8 cellular contexts compared by ENCODE assay signal in genomic region chr3:52253314-52254260, GRCh38. TPM values are rescaled to one million over a fixed set of nuclear protein-coding genes. Genes with fewer than 3 reads are reported as not detected.
DNase-seq lines count a peak whose midpoint lies in the region; ATAC-seq and TF ChIP-seq lines count a peak whose summit lies in the region.

No MANE protein-coding gene starts in this region.

- peaks cover 66 to 85% of the 10 kb centered on the region in 2 donors for H3K4me1 Mint-ChIP-seq in immature natural killer cell

- peaks cover 15 to 52% (median 37%) of the 10 kb centered on the region in 3 donors for H3K36me3 Mint-ChIP-seq in immature natural killer cell

- peaks cover 30% of the 10 kb centered on the region for H4K20me1 ChIP-seq in OCI-LY3 (ENCODE audit: insufficient read depth, low read length)

- no peak for TF ChIP-seq CTCF in OCI-LY3 (IDR thresholded peaks at IDR 0.05; ENCODE audit: low read depth, low read length)

- H3K9me3 ChIP-seq in OCI-LY3 (ENCODE audit: insufficient read depth, low read length), result no peaks in the 10 kb centered on the region

- H3K9me3 Mint-ChIP-seq in immature natural killer cell, result no peaks in the 10 kb centered on the region

- H3K79me2 ChIP-seq in OCI-LY3 (ENCODE audit: low read length), result peaks cover 36% of the 10 kb centered on the region; the same call in 1 of the 2 replicates

- H3K9ac ChIP-seq in OCI-LY3 (ENCODE audit: low read length), result peak overlapping the region; percentile 29; the same call in 1 of the 2 replicates

- ATAC-seq in GM18502 (IDR thresholded peaks at IDR 0.05; ENCODE audit: poor library complexity, unreplicated experiment) (peak; percentile 87), HG02840 (IDR thresholded peaks at IDR 0.05; ENCODE audit: low FRiP score, unreplicated experiment) (peak; percentile 76)

- peaks cover 21% of the 10 kb centered on the region for H3K4me1 ChIP-seq in OCI-LY3 (ENCODE audit: low read length)

- peak overlapping the region; percentile 92 to 100 (median 100) for H3K27ac Mint-ChIP-seq in immature natural killer cell

- peak overlapping the region; percentile 84 to 93 (median 89) for H3K4me3 Mint-ChIP-seq in immature natural killer cell

- peak overlapping the region; percentile 80 for H3K27ac ChIP-seq in OCI-LY3 (ENCODE audit: low read length)

- peaks cover 9 to 17% (median 14%) of the 10 kb centered on the region in 3 donors for H3K27me3 Mint-ChIP-seq in immature natural killer cell (ENCODE audit: low read depth in 3 of 3)

- H3K27me3 ChIP-seq in OCI-LY3 (ENCODE audit: low read depth, low read length), result no peaks in the 10 kb centered on the region

- peak overlapping the region; percentile 26; the same call in 1 of the 2 replicates for H3K4me3 ChIP-seq in OCI-LY3 (ENCODE audit: low read length)

- DNase-seq in activated T-helper 9 cell treated with anti-CD3 and anti-CD28 coated beads, Interleukin-2, amount 50 U/mL, for 16 hours (ENCODE audit: low read depth), result peak; percentile 73
- DNase-seq in immature natural killer cell, result peak; percentile 89 to 92 (median 91)
- DNase-seq in stimulated activated CD4-positive, alpha-beta T cell treated with anti-CD3 and anti-CD28 coated beads, TNF-alpha, amount 100 ng/mL, for 48 hours (ENCODE audit: low read depth in 3 of 3), result peak; percentile 52 to 80 (median 72)
- no peak for DNase-seq in DMS114 treated with DMSO at 0.1 percent for 48 hours (lab: John Stamatoyannopoulos, UW; ENCODE audit: unreplicated experiment)
- no peak for DNase-seq in AG08396 (ENCODE audit: low spot score)

- H3K4me2 ChIP-seq in OCI-LY3 (ENCODE audit: low read length), result peak overlapping the region; percentile 60

- H2AFZ ChIP-seq in OCI-LY3 (ENCODE audit: low read depth, low read length), result no peak overlapping the region

- peaks cover 62% of the 10 kb centered on the region for H3K36me3 ChIP-seq in OCI-LY3 (replicated peaks; ENCODE audit: low read depth, low read length)

RNA-seq across cellular contexts. Expression of gene PPM1M, which starts 8.0 kb away (rescaled TPM):
- polyA plus RNA-seq in immature natural killer cell, result 10 to 100 TPM; 57.1 to 83.6 (median 66.8) TPM

RNA-seq across cellular contexts. Expression of gene TWF2, which starts 14.6 kb away (rescaled TPM):
- polyA plus RNA-seq in immature natural killer cell, result 100 to 1,000 TPM in 2 of 3 donors, 10 to 100 TPM in 1; 96.4 to 159 (median 143) TPM

RNA-seq across cellular contexts. Expression of gene WDR82, which starts 24.9 kb away (rescaled TPM):
- polyA plus RNA-seq in immature natural killer cell, result 10 to 100 TPM; 76.9 to 99.5 (median 81.5) TPM

RNA-seq across cellular contexts. Expression of gene TLR9, which starts 28.1 kb away (rescaled TPM):
- polyA plus RNA-seq in immature natural killer cell, result not detected

RNA-seq across cellular contexts. Expression of gene GLYCTK, which starts 34.0 kb away (rescaled TPM):
- 10 to 100 TPM in 2 of 3 donors, 1 to 10 TPM in 1; 8.2 to 14.5 (median 12.1) TPM for polyA plus RNA-seq in immature natural killer cell

Comparison
In these comparisons a context has a peak if more than half of its experiments do, and no peak if none do; other contexts are left out.
1. DNase-seq: peak in activated T-helper 9 cell treated with anti-CD3 and anti-CD28 coated beads, Interleukin-2, amount 50 U/mL, for 16 hours (single experiment), immature natural killer cell (3 of 3) and stimulated activated CD4-positive, alpha-beta T cell treated with anti-CD3 and anti-CD28 coated beads, TNF-alpha, amount 100 ng/mL, for 48 hours (3 of 3); none in DMS114 treated with DMSO at 0.1 percent for 48 hours (single experiment) and AG08396 (single experiment).